ENCODE assay signal across 17 cellular contexts in genomic region chr15:48361690-48362089, GRCh38.
"Had no signal": no experiment of that assay in that cellular context is flagged by ENCODE, and none has a peak within 500 bp of the region (broad histone marks: within the 10 kb centered on the region; RNA-seq: fewer than 3 reads in every experiment).

No MANE protein-coding gene starts in this region.

- H3K4me3 ChIP-seq: dorsolateral prefrontal cortex, skin epidermis, tibial artery, vagina had no signal

- H3K36me3 ChIP-seq: tibial artery, vagina had no signal

- H3K27ac Mint-ChIP-seq: activated naive CD8-positive, alpha-beta T cell treated with anti-CD3 and anti-CD28 coated beads, Interleukin-2, amount 50 U/mL, for 24 hours; endodermal cell; naive thymus-derived CD8-positive, alpha-beta T cell had no signal

- H3K27ac ChIP-seq: dorsolateral prefrontal cortex, skin epidermis, tibial artery, vagina had no signal

- H3K9me3 ChIP-seq: tibial artery, vagina had no signal

- H3K36me3 Mint-ChIP-seq: naive thymus-derived CD8-positive, alpha-beta T cell had no signal

- H3K27me3 ChIP-seq: dorsolateral prefrontal cortex, tibial artery, vagina had no signal

- H3K9me3 Mint-ChIP-seq: activated naive CD8-positive, alpha-beta T cell treated with anti-CD3 and anti-CD28 coated beads, Interleukin-2, amount 50 U/mL, for 24 hours; endodermal cell; naive thymus-derived CD8-positive, alpha-beta T cell had no signal

- ATAC-seq: activated naive CD8-positive, alpha-beta T cell treated with anti-CD3 and anti-CD28 coated beads, Interleukin-2, amount 50 U/mL, for 24 hours; naive thymus-derived CD8-positive, alpha-beta T cell had no signal

- H3K4me3 Mint-ChIP-seq: activated naive CD8-positive, alpha-beta T cell treated with anti-CD3 and anti-CD28 coated beads, Interleukin-2, amount 50 U/mL, for 24 hours; endodermal cell; naive thymus-derived CD8-positive, alpha-beta T cell had no signal

- DNase-seq: activated CD4-positive, CD25-positive, alpha-beta regulatory T cell treated with anti-CD3 and anti-CD28 coated beads, Interleukin-2, amount 50 U/mL, for 72 hours; activated naive CD4-positive, alpha-beta T cell treated with Interleukin-2 at 50 U/mL for 16 hours; activated naive CD8-positive, alpha-beta T cell treated with anti-CD3 and anti-CD28 coated beads, Interleukin-2, amount 50 U/mL, for 24 hours; aorta; dorsolateral prefrontal cortex; endodermal cell; glutamatergic neuron; hypothalamus; mesenchymal stem cell; naive thymus-derived CD8-positive, alpha-beta T cell; stimulated activated CD4-positive, alpha-beta T cell treated with anti-CD3 and anti-CD28 coated beads, Interleukin-15, amount 100 ng/mL, for 24 hours; stimulated activated CD4-positive, alpha-beta T cell treated with anti-CD3 and anti-CD28 coated beads, Interleukin-4, amount 100 ng/mL, for 1 hour; stimulated activated naive CD4-positive, alpha-beta T cell; T1000; tibial artery had no signal

- H3K4me1 ChIP-seq: vagina had no signal
